Comparison of ENCODE assay signal across 28 cellular contexts in genomic region chr7:8453535-8453934, GRCh38. TPM values are rescaled to one million over a fixed set of nuclear protein-coding genes. Genes with fewer than 3 reads are reported as not detected.
"Had no signal": no experiment of that assay in that cellular context is flagged by ENCODE, and none has a peak within 500 bp of the region (broad histone marks: within the 10 kb centered on the region; RNA-seq: fewer than 3 reads in every experiment).

No MANE protein-coding gene starts in this region.

- H3K4me1 ChIP-seq: stomach, suprapubic skin, testis, thyroid gland, tibial artery, tibial nerve, transverse colon, upper lobe of left lung, upper lobe of right lung, uterus, vagina had no signal

- H3K27me3 ChIP-seq: stomach, suprapubic skin, testis, thyroid gland, tibial artery, tibial nerve, transverse colon, upper lobe of left lung, upper lobe of right lung, uterus, vagina had no signal

- H3K4me3 ChIP-seq: stomach, suprapubic skin, testis, thoracic aorta, thyroid gland, tibial artery, tibial nerve, transverse colon, upper lobe of left lung, upper lobe of right lung, uterus, vagina had no signal

- DNase-seq: stimulated activated CD4-positive, alpha-beta T cell treated with anti-CD3 and anti-CD28 coated beads, Interleukin-2, amount 100 ng/mL, for 48 hours; stimulated activated CD4-positive, alpha-beta T cell treated with anti-CD3 and anti-CD28 coated beads, Interleukin-4, amount 100 ng/mL, for 1 hour; stimulated activated CD4-positive, alpha-beta T cell treated with anti-CD3 and anti-CD28 coated beads, Interleukin-4, amount 100 ng/mL, for 24 hours; stimulated activated CD4-positive, alpha-beta T cell treated with anti-CD3 and anti-CD28 coated beads, Interleukin-4, amount 100 ng/mL, for 4 hours; stimulated activated CD8-positive, alpha-beta memory T cell treated with anti-CD3 and anti-CD28 coated beads, Interleukin-4, amount 100 ng/mL, for 48 hours; stimulated activated naive B cell treated with anti-CD40 and anti-IgM and Interleukin-4, amounts not matched to agents 10 μg/mL and 1 μg/mL and 100 μg/mL, for 72 hours; stimulated activated naive CD4-positive, alpha-beta T cell; stimulated activated naive CD4-positive, alpha-beta T cell treated with Interleukin-2 at 50 U/mL for 16 hours; stimulated activated naive CD8-positive, alpha-beta T cell treated with anti-CD3 and anti-CD28 coated beads, Interleukin-15, amount 100 ng/mL, for 72 hours; stimulated activated naive CD8-positive, alpha-beta T cell treated with anti-CD3 and anti-CD28 coated beads, Interleukin-15, Interleukin-2, amounts not matched to agents 100 U/mL and 50 U/mL, for 24 hours; stomach; substantia nigra; testis; thyroid gland; tibial artery; transverse colon; trophoblast cell; upper lobe of left lung; upper lobe of right lung; uterus had no signal

- H3K36me3 ChIP-seq: stomach, suprapubic skin, thoracic aorta, thyroid gland, tibial artery, tibial nerve, transverse colon, upper lobe of left lung, upper lobe of right lung, uterus, vagina had no signal

- ATAC-seq: stimulated activated effector memory CD8-positive, alpha-beta T cell treated with anti-CD3 and anti-CD28 coated beads, Interleukin-12 subunit alpha, Interleukin-12 subunit beta, amount 100 ng/mL, for 72 hours; stimulated activated memory B cell treated with anti-CD40 and anti-IgM and Interleukin-4, amounts not matched to agents 10 μg/mL and 1 μg/mL and 100 μg/mL, for 72 hours; stimulated activated naive B cell treated with anti-CD40 and anti-IgM and Interleukin-4, amounts not matched to agents 10 μg/mL and 1 μg/mL and 100 μg/mL, for 72 hours; stimulated activated naive CD8-positive, alpha-beta T cell treated with anti-CD3 and anti-CD28 coated beads, Interleukin-15, amount 100 ng/mL, for 72 hours; stimulated activated naive CD8-positive, alpha-beta T cell treated with anti-CD3 and anti-CD28 coated beads, Interleukin-15, Interleukin-2, amounts not matched to agents 100 U/mL and 50 U/mL, for 24 hours; upper lobe of right lung had no signal

- H3K27ac ChIP-seq: stomach, suprapubic skin, testis, thoracic aorta, thyroid gland, tibial artery, tibial nerve, transverse colon, upper lobe of left lung, upper lobe of right lung, uterus, vagina had no signal

- H3K9me3 ChIP-seq: testis, thoracic aorta, thyroid gland, tibial artery, tibial nerve, transverse colon, upper lobe of left lung, upper lobe of right lung, uterus, vagina had no signal

RNA-seq across cellular contexts. Expression of gene NXPH1, which starts 20.1 kb away (rescaled TPM):
- total RNA-seq: subcutaneous adipose tissue, suprapubic skin, thoracic aorta, thyroid gland, tibial nerve, transverse colon, upper lobe of left lung, upper lobe of right lung, ureter had no signal
- polyA plus RNA-seq: stomach had no signal
